In genomic region chr1:111476761-111477309, GRCh38 we compare ENCODE assay signal across 7 cellular contexts. TPM values are rescaled to one million over a fixed set of nuclear protein-coding genes. Genes with fewer than 3 reads are reported as not detected.
DNase-seq lines count a peak whose midpoint lies in the region; ATAC-seq and TF ChIP-seq lines count a peak whose summit lies in the region.

No MANE protein-coding gene starts in this region.

- H3K27ac ChIP-seq in aorta (ENCODE audit: low read depth in 1 of 2, low read length in 2 of 2) (no peak overlapping the region), endodermal cell (ENCODE audit: low read depth, low read length) (no peak overlapping the region)

- peaks cover 3% of the 10 kb centered on the region for H3K27me3 Mint-ChIP-seq in activated CD4-positive, alpha-beta T cell treated with anti-CD3 and anti-CD28 coated beads, Interleukin-2, amount 10 ng/mL, durations not matched to agents 7 days and 5 days
- H3K27me3 Mint-ChIP-seq in endodermal cell (ENCODE audit: insufficient read depth), result no peaks in the 10 kb centered on the region

- H3K36me3 Mint-ChIP-seq in activated CD4-positive, alpha-beta T cell treated with anti-CD3 and anti-CD28 coated beads, Interleukin-2, amount 10 ng/mL, durations not matched to agents 7 days and 5 days (ENCODE audit: low read depth), result peaks cover 42% of the 10 kb centered on the region
- no peaks in the 10 kb centered on the region for H3K36me3 Mint-ChIP-seq in endodermal cell (ENCODE audit: low read depth)

- peaks cover 0 to 4% of the 10 kb centered on the region in 2 donors for H3K36me3 ChIP-seq in aorta (ENCODE audit: control insufficient read depth in 1 of 2, insufficient read depth in 2 of 2, low read length in 1 of 2)
- H3K36me3 ChIP-seq in endodermal cell (ENCODE audit: control insufficient read depth, insufficient read depth, low read length), result no peaks in the 10 kb centered on the region

- peaks cover 70% of the 10 kb centered on the region for H3K4me1 Mint-ChIP-seq in activated CD4-positive, alpha-beta T cell treated with anti-CD3 and anti-CD28 coated beads, Interleukin-2, amount 10 ng/mL, durations not matched to agents 7 days and 5 days
- H3K4me1 Mint-ChIP-seq in endodermal cell, result no peaks in the 10 kb centered on the region

- H3K27me3 ChIP-seq in aorta (ENCODE audit: control insufficient read depth in 1 of 2, insufficient read depth in 2 of 2, low read length in 1 of 2), result no peaks in the 10 kb centered on the region
- no peaks in the 10 kb centered on the region for H3K27me3 ChIP-seq in endodermal cell (ENCODE audit: control insufficient read depth, insufficient read depth, low read length, poor library complexity, severe bottlenecking)

- no peak overlapping the region for H3K4me3 ChIP-seq in aorta (ENCODE audit: low read length in 2 of 2)
- H3K4me3 ChIP-seq in endodermal cell (ENCODE audit: low read length), result no peak overlapping the region

- peak overlapping the region; percentile 82 for H3K4me3 Mint-ChIP-seq in activated CD4-positive, alpha-beta T cell treated with anti-CD3 and anti-CD28 coated beads, Interleukin-2, amount 10 ng/mL, durations not matched to agents 7 days and 5 days
- H3K4me3 Mint-ChIP-seq in endodermal cell, result no peak overlapping the region

- H3K9me3 ChIP-seq in aorta (ENCODE audit: control insufficient read depth, low read length) (no peaks in the 10 kb centered on the region), endodermal cell (ENCODE audit: control insufficient read depth, low read length) (no peaks in the 10 kb centered on the region)

- H3K9me3 Mint-ChIP-seq in activated CD4-positive, alpha-beta T cell treated with anti-CD3 and anti-CD28 coated beads, Interleukin-2, amount 10 ng/mL, durations not matched to agents 7 days and 5 days, result peaks cover 5% of the 10 kb centered on the region
- H3K9me3 Mint-ChIP-seq in endodermal cell, result no peaks in the 10 kb centered on the region

- H3K4me1 ChIP-seq in aorta (ENCODE audit: control insufficient read depth in 1 of 2, insufficient read depth in 2 of 2, low read length in 2 of 2) (peaks cover 0 to 2% of the 10 kb centered on the region in 2 donors), endodermal cell (ENCODE audit: control insufficient read depth, insufficient read depth, low read length) (no peaks in the 10 kb centered on the region)

- WGBS in aorta, 2 donors, result 73 to 79% methylated on average over 2 of the region's 2 CpGs
- 80 to 100% methylated on average over 2 of the region's 2 CpGs for WGBS in endodermal cell (ENCODE audit: insufficient coverage in 1 of 2, insufficient read length in 1 of 2), 2 experiments

- ATAC-seq in GM19372 (IDR thresholded peaks at IDR 0.05; ENCODE audit: low read depth, unreplicated experiment), result peak; percentile 76
- peak; percentile 64 for ATAC-seq in HG03108 (IDR thresholded peaks at IDR 0.05; ENCODE audit: unreplicated experiment)
- no peak for ATAC-seq in aorta (ENCODE audit: low FRiP score)

- peak; percentile 72 for DNase-seq in activated CD4-positive, alpha-beta T cell treated with anti-CD3 and anti-CD28 coated beads, Interleukin-2, amount 10 ng/mL, durations not matched to agents 7 days and 5 days
- DNase-seq in stimulated activated CD4-positive, alpha-beta T cell treated with anti-CD3 and anti-CD28 coated beads, Interleukin-2, amount 100 ng/mL, for 4 hours (ENCODE audit: low read depth), result peak; percentile 7
- DNase-seq in LoVo (ENCODE audit: low spot score) (no peak), aorta (no peak), endodermal cell (no peak)

- TF ChIP-seq CTCF in endodermal cell (conservative IDR thresholded peaks at IDR 0.05), result no peak

- peak overlapping the region; percentile 93 for H3K27ac Mint-ChIP-seq in activated CD4-positive, alpha-beta T cell treated with anti-CD3 and anti-CD28 coated beads, Interleukin-2, amount 10 ng/mL, durations not matched to agents 7 days and 5 days
- no peak overlapping the region for H3K27ac Mint-ChIP-seq in endodermal cell

- intact Hi-C loops in aorta (cut with DNase I), result no loop called here

- POLR2A ChIA-PET in activated CD4-positive, alpha-beta T cell treated with anti-CD3 and anti-CD28 coated beads, Interleukin-2, amount 10 ng/mL, durations not matched to agents 7 days and 5 days (lab: Charles Lee), result interaction anchor here (1.8 kb wide), 1 partner anchor 31 kb away, joined by 4 read pairs; no protein-coding TSS in a partner anchor

- no peak overlapping the region for H3K9ac ChIP-seq in endodermal cell (ENCODE audit: extremely low read depth, low read length, poor library complexity, severe bottlenecking)

- CTCF ChIA-PET in activated CD4-positive, alpha-beta T cell treated with anti-CD3 and anti-CD28 coated beads, Interleukin-2, amount 10 ng/mL, durations not matched to agents 7 days and 5 days (lab: Charles Lee), result interaction anchor here (0.9 to 2.8 kb wide), 12 partner anchors 9 to 293 kb away, joined by 3 to 10 read pairs (median 4); no protein-coding TSS in a partner anchor

RNA-seq across cellular contexts. Expression of gene C1orf162, which starts 3.1 kb away (rescaled TPM):
- 10 to 100 TPM; 34.5 to 49.8 TPM for total RNA-seq in activated CD4-positive, alpha-beta T cell treated with anti-CD3 and anti-CD28 coated beads, Interleukin-2, amount 10 ng/mL, durations not matched to agents 7 days and 5 days
- 10 to 100 TPM; 19.1 to 53.6 TPM for total RNA-seq in aorta
- 10 to 100 TPM; 20.5 to 51.5 TPM for polyA plus RNA-seq in aorta
- total RNA-seq in endodermal cell, result under 1 TPM; 0.26 to 0.60 TPM
- polyA plus RNA-seq in endodermal cell (2013, experiment 1 of 2), result 0.93 TPM
- polyA plus RNA-seq in endodermal cell (2013, experiment 2 of 2), result 0.95 TPM

RNA-seq across cellular contexts. Expression of gene ADORA3, which starts 26.6 kb away (rescaled TPM):
- under 1 TPM; 0.15 TPM for total RNA-seq in activated CD4-positive, alpha-beta T cell treated with anti-CD3 and anti-CD28 coated beads, Interleukin-2, amount 10 ng/mL, durations not matched to agents 7 days and 5 days
- total RNA-seq in aorta (10 to 100 TPM in 1 of 2 donors, 1 to 10 TPM in 1; 4.3 to 10.5 TPM), endodermal cell (not detected)
- 10 to 100 TPM in 1 of 2 donors, 1 to 10 TPM in 1; 3.4 to 13.4 TPM for polyA plus RNA-seq in aorta
- polyA plus RNA-seq in endodermal cell (2013, experiment 1 of 2), result not detected
- polyA plus RNA-seq in endodermal cell (2013, experiment 2 of 2), result not detected

RNA-seq across cellular contexts. Expression of gene TMIGD3, which starts 26.6 kb away (rescaled TPM):
- total RNA-seq in activated CD4-positive, alpha-beta T cell treated with anti-CD3 and anti-CD28 coated beads, Interleukin-2, amount 10 ng/mL, durations not matched to agents 7 days and 5 days, result not detected
- 1 to 10 TPM; 4.0 to 6.0 TPM for total RNA-seq in aorta
- polyA plus RNA-seq in aorta, result 1 to 10 TPM; 1.3 to 7.3 TPM
- not detected for total RNA-seq in endodermal cell
- not detected for polyA plus RNA-seq in endodermal cell (2013, experiment 1 of 2)
- polyA plus RNA-seq in endodermal cell (2013, experiment 2 of 2), result not detected

RNA-seq across cellular contexts. Expression of gene ATP5PB, which starts 27.6 kb away (rescaled TPM):
- total RNA-seq in activated CD4-positive, alpha-beta T cell treated with anti-CD3 and anti-CD28 coated beads, Interleukin-2, amount 10 ng/mL, durations not matched to agents 7 days and 5 days, result 100 to 1,000 TPM; 321 to 348 TPM
- total RNA-seq in aorta (100 to 1,000 TPM; 110 TPM), endodermal cell (100 to 1,000 TPM; 165 to 181 TPM)
- polyA plus RNA-seq in aorta, result 100 to 1,000 TPM; 140 to 219 TPM
- polyA plus RNA-seq in endodermal cell (2013, experiment 1 of 2), result 310 TPM
- polyA plus RNA-seq in endodermal cell (2013, experiment 2 of 2), result 311 TPM

RNA-seq across cellular contexts. Expression of gene WDR77, which starts 27.8 kb away (rescaled TPM):
- total RNA-seq in activated CD4-positive, alpha-beta T cell treated with anti-CD3 and anti-CD28 coated beads, Interleukin-2, amount 10 ng/mL, durations not matched to agents 7 days and 5 days, result 10 to 100 TPM; 46.1 to 48.6 TPM
- 10 to 100 TPM; 17.1 to 17.4 TPM for total RNA-seq in aorta
- polyA plus RNA-seq in aorta, result 10 to 100 TPM; 14.5 to 20.1 TPM
- 10 to 100 TPM; 60.4 to 68.4 TPM for total RNA-seq in endodermal cell
- 41.7 TPM for polyA plus RNA-seq in endodermal cell (2013, experiment 1 of 2)
- polyA plus RNA-seq in endodermal cell (2013, experiment 2 of 2), result 39.0 TPM

Comparison
In these comparisons a context has a peak if more than half of its experiments do, and no peak if none do; other contexts are left out.
1. DNase-seq: peak in activated CD4-positive, alpha-beta T cell treated with anti-CD3 and anti-CD28 coated beads, Interleukin-2, amount 10 ng/mL, durations not matched to agents 7 days and 5 days (single experiment) and stimulated activated CD4-positive, alpha-beta T cell treated with anti-CD3 and anti-CD28 coated beads, Interleukin-2, amount 100 ng/mL, for 4 hours (single experiment); none in LoVo (single experiment), aorta (0 of 2) and endodermal cell (single experiment).
2. RNA of gene C1orf162, which starts 3.1 kb away (total RNA-seq): 19.1 to 53.6 TPM in aorta and 34.5 to 49.8 TPM in activated CD4-positive, alpha-beta T cell treated with anti-CD3 and anti-CD28 coated beads, Interleukin-2, amount 10 ng/mL, durations not matched to agents 7 days and 5 days; 0.26 to 0.60 TPM in endodermal cell; every median in the first group is over 10 times any median in the second.
3. RNA of gene ADORA3, which starts 26.6 kb away (total RNA-seq): 4.3 to 10.5 TPM in aorta; 0.15 TPM in activated CD4-positive, alpha-beta T cell treated with anti-CD3 and anti-CD28 coated beads, Interleukin-2, amount 10 ng/mL, durations not matched to agents 7 days and 5 days and not detected in endodermal cell; every median in the first group is over 4 times any median in the second.
4. RNA of gene TMIGD3, which starts 26.6 kb away (total RNA-seq): 4.0 to 6.0 TPM in aorta; not detected in activated CD4-positive, alpha-beta T cell treated with anti-CD3 and anti-CD28 coated beads, Interleukin-2, amount 10 ng/mL, durations not matched to agents 7 days and 5 days and not detected in endodermal cell; every median in the first group is over 4 times any median in the second.